In genomic region chr11:95556342-95557151, GRCh38 we compare ENCODE assay signal across 8 cellular contexts.
A peak's percentile ranks its signal among the peaks of the same experiment; 100 is the strongest.
DNase-seq lines count a peak whose midpoint lies in the region; ATAC-seq, FAIRE-seq and TF ChIP-seq lines count a peak whose summit lies in the region.

No MANE protein-coding gene starts in this region.

- H3K36me3 ChIP-seq in ACC112 (ENCODE audit: insufficient read depth, low read length), result no peaks in the 10 kb centered on the region

- no peak overlapping the region for H2AFZ ChIP-seq in ACC112 (ENCODE audit: low read length, unreplicated experiment)

- H3K4me3 ChIP-seq in ACC112 (ENCODE audit: low read depth, low read length), result no peak overlapping the region

- no peak for TF ChIP-seq POLR2A in H54 (IDR thresholded peaks at IDR 0.05; ENCODE audit: low read depth, low read length)

- peaks cover 6% of the 10 kb centered on the region for H3K4me1 ChIP-seq in ACC112 (ENCODE audit: control insufficient read depth, insufficient read depth, low read length, unreplicated experiment)

- ATAC-seq in GM19043 (IDR thresholded peaks at IDR 0.05; ENCODE audit: low read depth, unreplicated experiment), result peak; percentile 67
- ATAC-seq in HG03103 (IDR thresholded peaks at IDR 0.05; ENCODE audit: low read depth, unreplicated experiment), result peak; percentile 73

- no peak for FAIRE-seq in H54 (lab: Jason Lieb, UNC)

- no peaks in the 10 kb centered on the region for H3K27me3 ChIP-seq in ACC112 (ENCODE audit: insufficient read depth, low read length)

- H3K27ac ChIP-seq in ACC112 (ENCODE audit: low read depth, low read length) (peak overlapping the region; percentile 37; the same call in 1 of the 2 replicates), angular gyrus (ENCODE audit: low read depth, low read length) (peak overlapping the region; percentile 22)

- peak; percentile 37 for DNase-seq in stimulated activated CD4-positive, alpha-beta T cell treated with anti-CD3 and anti-CD28 coated beads, Interleukin-1b, Interleukin-23, amount 100 ng/mL, for 48 hours
- DNase-seq in DMS53 treated with DMSO at 0.1 percent for 48 hours (lab: John Stamatoyannopoulos, UW; ENCODE audit: unreplicated experiment) (no peak), NCI-H524 treated with DMSO at 0.1 percent for 48 hours (lab: John Stamatoyannopoulos, UW) (no peak), H54 (ENCODE audit: insufficient read length, low spot score) (no peak)

- no peaks in the 10 kb centered on the region for H3K79me2 ChIP-seq in ACC112 (ENCODE audit: control insufficient read depth, insufficient read depth, low read length, unreplicated experiment)
